14 cellular contexts compared by ENCODE assay signal in the genomic region with DNA sequence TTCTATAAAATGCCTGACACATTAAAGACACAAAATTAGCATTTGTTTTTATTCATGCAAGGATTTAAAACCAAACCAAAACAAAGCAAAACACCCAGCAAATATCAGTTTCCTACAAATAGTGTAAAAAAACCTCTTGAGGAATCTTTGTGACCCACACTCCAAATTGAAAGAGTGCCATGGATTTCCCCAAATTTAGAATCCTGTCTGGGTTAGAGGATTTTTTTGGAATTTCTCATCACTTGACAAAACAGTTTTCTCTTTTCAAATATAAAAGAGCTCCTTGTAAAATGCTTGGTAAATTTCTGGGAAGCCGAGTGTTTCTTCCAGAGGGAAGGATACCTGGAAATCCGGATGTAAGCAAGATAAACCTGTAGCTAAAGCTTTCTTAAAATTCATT. TPM values are rescaled to one million over a fixed set of nuclear protein-coding genes. Genes with fewer than 3 reads are reported as not detected.
DNase-seq lines count a peak whose midpoint lies in the region; ATAC-seq and TF ChIP-seq lines count a peak whose summit lies in the region.
"Had no signal": no experiment of that assay in that cellular context is flagged by ENCODE, and none has a peak within 500 bp of the region (broad histone marks: within the 10 kb centered on the region; RNA-seq: fewer than 3 reads in every experiment).

No MANE protein-coding gene starts in this region.

- TF ChIP-seq EP300 in sigmoid colon (IDR thresholded peaks at IDR 0.05), result no peak

- peaks cover 0 to 13% of the 10 kb centered on the region in 2 donors for H3K36me3 ChIP-seq in ascending aorta
- H3K36me3 ChIP-seq in hepatocyte (replicated peaks; ENCODE audit: insufficient read depth, low read depth), result no peaks in the 10 kb centered on the region
- peaks cover 0 to 7% (median under 1%) of the 10 kb centered on the region in 4 donors for H3K36me3 ChIP-seq in sigmoid colon
- no peaks in the 10 kb centered on the region for H3K36me3 ChIP-seq in OCI-LY7 (ENCODE audit: insufficient read depth, low read length)
- H3K36me3 ChIP-seq: BLaER1 had no signal

- H3K9me3 Mint-ChIP-seq in natural killer cell treated with Interleukin-12 subunit alpha and Interleukin-12 subunit beta and Interleukin-15 and Interleukin-18, amount 100 ng/mL, for 72 hours, result no peaks in the 10 kb centered on the region
- H3K9me3 Mint-ChIP-seq: dendritic cell treated with granulocyte-macrophage colony-stimulating factor and Interleukin-4, amounts not matched to agents 40 ng/mL and 50 ng/mL, for 4 days had no signal

- no peak overlapping the region for H3K4me3 Mint-ChIP-seq in natural killer cell treated with Interleukin-12 subunit alpha and Interleukin-12 subunit beta and Interleukin-15 and Interleukin-18, amount 100 ng/mL, for 72 hours

- no peaks in the 10 kb centered on the region for H4K20me1 ChIP-seq in hepatocyte (ENCODE audit: insufficient read depth, poor library complexity, severe bottlenecking)
- H4K20me1 ChIP-seq in OCI-LY7 (ENCODE audit: insufficient read depth, low read length), result no peaks in the 10 kb centered on the region
- H4K20me1 ChIP-seq: BLaER1 had no signal

- POLR2A ChIA-PET in OCI-LY7 (lab: Charles Lee), result no interaction called here

- WGBS in hepatocyte (ENCODE audit: low lambda C conversion rate, missing lambda C conversion rate), result 37% methylated on average over 2 of the region's 2 CpGs
- WGBS in sigmoid colon, 2 donors, result 62 to 80% methylated on average over 2 of the region's 2 CpGs

- intact Hi-C loops in ascending aorta (cut with DNase I), result loop anchor here (2.0 to 5.0 kb wide), 4 partner anchors 185 to 480 kb away; no protein-coding TSS in a partner anchor
- intact Hi-C loops in sigmoid colon (cut with DNase I), result loop anchor here (2.0 to 5.0 kb wide), 4 partner anchors 230 to 481 kb away; no protein-coding TSS in a partner anchor
- intact Hi-C loops in OCI-LY7 (cut with micrococcal nuclease; ENCODE audit: unreplicated experiment), result no loop called here

- peaks cover 28% of the 10 kb centered on the region for H3K79me2 ChIP-seq in hepatocyte
- H3K79me2 ChIP-seq in OCI-LY7 (ENCODE audit: insufficient read depth, low read depth, low read length), result no peaks in the 10 kb centered on the region

- H3K9me3 ChIP-seq in ascending aorta, result no peaks in the 10 kb centered on the region
- no peaks in the 10 kb centered on the region for H3K9me3 ChIP-seq in hepatocyte (ENCODE audit: low read depth)
- H3K9me3 ChIP-seq in sigmoid colon, result no peaks in the 10 kb centered on the region
- H3K9me3 ChIP-seq in OCI-LY7 (ENCODE audit: low read length), result no peaks in the 10 kb centered on the region
- H3K9me3 ChIP-seq: BLaER1 had no signal

- H3K4me3 ChIP-seq in AG09309 (ENCODE audit: control insufficient read depth, low read depth, low read length) (peak overlapping the region; percentile 44), ascending aorta (peak overlapping the region; percentile 80), hepatocyte (no peak overlapping the region), sigmoid colon (peak overlapping the region in 2 of 4 donors; percentile 92 to 97), OCI-LY7 (ENCODE audit: low read depth, low read length, poor library complexity, severe bottlenecking) (no peak overlapping the region)

- no peak for TF ChIP-seq CTCF in AG09309 (IDR thresholded peaks at IDR 0.05; ENCODE audit: control insufficient read depth, insufficient read depth, low read depth, low read length, missing control alignments)
- TF ChIP-seq CTCF in ascending aorta (IDR thresholded peaks at IDR 0.05), result no peak
- no peak for TF ChIP-seq CTCF in hepatocyte (IDR thresholded peaks at IDR 0.05; ENCODE audit: poor library complexity)
- no peak for TF ChIP-seq CTCF in sigmoid colon (IDR thresholded peaks at IDR 0.05)
- TF ChIP-seq CTCF in OCI-LY7 (conservative IDR thresholded peaks at IDR 0.05; ENCODE audit: low read length), result no peak

- CTCF ChIA-PET in OCI-LY7 (lab: Charles Lee; ENCODE audit: unreplicated experiment), result no interaction called here

- H3K4me1 ChIP-seq in ascending aorta (peaks cover 9 to 14% of the 10 kb centered on the region in 2 donors), hepatocyte (ENCODE audit: insufficient read depth) (peaks cover 19% of the 10 kb centered on the region), sigmoid colon (peaks cover 0 to 27% (median 7%) of the 10 kb centered on the region in 4 donors), OCI-LY7 (ENCODE audit: insufficient read depth, low read length, poor library complexity, severe bottlenecking) (no peaks in the 10 kb centered on the region)

- peak overlapping the region; percentile 78 for H3K4me2 ChIP-seq in hepatocyte
- H3K4me2 ChIP-seq in OCI-LY7 (ENCODE audit: low read length), result no peak overlapping the region

- peaks cover 22 to 28% of the 10 kb centered on the region in 2 donors for H3K4me1 Mint-ChIP-seq in natural killer cell treated with Interleukin-12 subunit alpha and Interleukin-12 subunit beta and Interleukin-15 and Interleukin-18, amount 100 ng/mL, for 72 hours (ENCODE audit: low read depth in 2 of 2)

- H3K27me3 ChIP-seq in ascending aorta (no peaks in the 10 kb centered on the region), hepatocyte (no peaks in the 10 kb centered on the region), sigmoid colon (no peaks in the 10 kb centered on the region)

- no TSS peak for BruUV-seq in OCI-LY7 (replicated peaks; lab: Mats Ljungman, UMichigan)

- no peak for ATAC-seq in natural killer cell treated with Interleukin-12 subunit alpha and Interleukin-12 subunit beta and Interleukin-15 and Interleukin-18, amount 100 ng/mL, for 72 hours
- ATAC-seq in HG02623 (IDR thresholded peaks at IDR 0.05; ENCODE audit: unreplicated experiment), result no peak

- no peak overlapping the region for H3K27ac Mint-ChIP-seq in natural killer cell treated with Interleukin-12 subunit alpha and Interleukin-12 subunit beta and Interleukin-15 and Interleukin-18, amount 100 ng/mL, for 72 hours

- H2AFZ ChIP-seq in hepatocyte, result peak overlapping the region; percentile 52
- no peak overlapping the region for H2AFZ ChIP-seq in OCI-LY7 (ENCODE audit: low read length)

- TF ChIP-seq POLR2A in sigmoid colon (IDR thresholded peaks at IDR 0.05), result no peak

- H3K27me3 Mint-ChIP-seq in natural killer cell treated with Interleukin-12 subunit alpha and Interleukin-12 subunit beta and Interleukin-15 and Interleukin-18, amount 100 ng/mL, for 72 hours, result peaks cover 31 to 57% of the 10 kb centered on the region in 2 donors

- no peaks in the 10 kb centered on the region for H3K9me2 ChIP-seq in hepatocyte (replicated peaks; ENCODE audit: insufficient read depth)
- H3K9me2 ChIP-seq in OCI-LY7 (ENCODE audit: insufficient read depth, low read length), result no peaks in the 10 kb centered on the region

- H3K36me3 Mint-ChIP-seq in natural killer cell treated with Interleukin-12 subunit alpha and Interleukin-12 subunit beta and Interleukin-15 and Interleukin-18, amount 100 ng/mL, for 72 hours, result no peaks in the 10 kb centered on the region

- DNase-seq in AG09309 (ENCODE audit: low read depth) (no peak), ascending aorta (ENCODE audit: low spot score in 2 of 2) (no peak), hepatocyte (ENCODE audit: low spot score) (no peak), sigmoid colon (no peak), SW480 (ENCODE audit: low spot score) (no peak), OCI-LY7 (ENCODE audit: low spot score) (no peak)
- no peak for DNase-seq in natural killer cell treated with Interleukin-12 subunit alpha and Interleukin-12 subunit beta and Interleukin-15 and Interleukin-18, amount 100 ng/mL, for 72 hours (ENCODE audit: low spot score)
- DNase-seq: activated CD4-positive, alpha-beta T cell treated with anti-CD3 and anti-CD28 coated beads for 48 hours; activated gamma-delta T cell treated with Interleukin-2 at 50 U/mL for 16 hours; NCI-H510A treated with DMSO at 0.1 percent for 48 hours; stimulated activated CD4-positive, alpha-beta T cell treated with anti-CD3 and anti-CD28 coated beads, Interleukin-4, amount 100 ng/mL, for 1 hour had no signal

- H3K27ac ChIP-seq in ascending aorta (peak overlapping the region; percentile 86 to 99), hepatocyte (peak overlapping the region; percentile 95), sigmoid colon (peak overlapping the region; percentile 95 to 99 (median 98)), OCI-LY7 (ENCODE audit: low read depth, low read length, poor library complexity, severe bottlenecking) (no peak overlapping the region)
- H3K27ac ChIP-seq: BLaER1 had no signal

RNA-seq across cellular contexts. Expression of a gene that starts 1.7 kb away (rescaled TPM):
- 5,098 TPM for total RNA-seq in ascending aorta
- 2,129 and 3,020 TPM in 2 replicates for total RNA-seq in hepatocyte
- polyA plus RNA-seq in hepatocyte, result 1,572 and 1,650 TPM in 2 replicates
- 1,000 to 10,000 TPM in 2 of 4 donors, 100 to 1,000 TPM in 2; 671 to 3,059 (median 1,333) TPM for total RNA-seq in sigmoid colon
- polyA plus RNA-seq in sigmoid colon, result 100 to 1,000 TPM in 1 of 3 donors, 10 to 100 TPM in 2; 13.6 to 140 (median 28.2) TPM
- 1 to 10 TPM; 8.7 to 8.8 TPM for total RNA-seq in natural killer cell treated with Interleukin-12 subunit alpha and Interleukin-12 subunit beta and Interleukin-15 and Interleukin-18, amount 100 ng/mL, for 72 hours
- total RNA-seq in OCI-LY7 (2014; rRNA removed; shearing (Covaris generic)), result 0.03 TPM in 1 of 2 replicates, not detected in the other
- 1.2 and 1.3 TPM in 2 replicates for total RNA-seq in OCI-LY7 (2022)

Comparison
In these comparisons a context has a peak if more than half of its experiments do, and no peak if none do; other contexts are left out.
1. H3K4me3 ChIP-seq: peak in AG09309 (single experiment) and ascending aorta (2 of 2); none in hepatocyte (single experiment) and OCI-LY7 (single experiment).
2. RNA of a gene that starts 1.7 kb away (total RNA-seq): 5,098 TPM in ascending aorta (single experiment), 2,129 to 3,020 TPM in hepatocyte and 671 to 3,059 TPM in sigmoid colon; 8.7 to 8.8 TPM in natural killer cell treated with Interleukin-12 subunit alpha and Interleukin-12 subunit beta and Interleukin-15 and Interleukin-18, amount 100 ng/mL, for 72 hours and 0.03 to 1.3 TPM in OCI-LY7; every median in the first group is over 10 times any median in the second.